Comparison of ENCODE assay signal across 8 cellular contexts in genomic region chr1:13700521-13701273, GRCh38. TPM values are rescaled to one million over a fixed set of nuclear protein-coding genes. Genes with fewer than 3 reads are reported as not detected.
DNase-seq lines count a peak whose midpoint lies in the region; ATAC-seq and TF ChIP-seq lines count a peak whose summit lies in the region.

No MANE protein-coding gene starts in this region.

- H3K9ac ChIP-seq in DND-41 (ENCODE audit: low read depth, low read length) (peak overlapping the region; percentile 70), fibroblast of lung (ENCODE audit: insufficient read depth, low read length) (peak overlapping the region; percentile 71), neural cell (ENCODE audit: low read length) (peak overlapping the region; percentile 72)

- peak; percentile 56; the same call in 2 of the 3 replicates for ATAC-seq in DND-41 (ENCODE audit: insufficient read depth, low read depth)
- peak; percentile 30 for ATAC-seq in GM21619 (IDR thresholded peaks at IDR 0.05; ENCODE audit: unreplicated experiment)
- peak; percentile 54 to 56 for ATAC-seq in activated T-cell treated with anti-CD3 and anti-CD28 coated beads, Interleukin-2, amount 50 U/mL, for 4 hours

- H3K36me3 Mint-ChIP-seq in activated T-cell treated with anti-CD3 and anti-CD28 coated beads, Interleukin-2, amount 50 U/mL, for 4 hours (ENCODE audit: insufficient read depth) = peaks cover 11% of the 10 kb centered on the region

- H3K4me3 ChIP-seq in DND-41 (ENCODE audit: low read depth in 1 of 2, low read length in 2 of 2) = peak overlapping the region; percentile 23 to 70; a peak in 3 of 4 replicates
- H3K4me3 ChIP-seq in fibroblast of lung (replicated peaks in 1 of 4; ENCODE audit: control extremely low read depth in 1 of 4, insufficient read depth in 1 of 4, low read depth in 3 of 4, low read length in 4 of 4) = peak overlapping the region; percentile 45 to 88 (median 68)
- peak overlapping the region; percentile 66 for H3K4me3 ChIP-seq in neural cell (ENCODE audit: low read length)

- no peak for TF ChIP-seq RAD21 in neural cell (conservative IDR thresholded peaks at IDR 0.05)

- H3K27me3 ChIP-seq in DND-41 (ENCODE audit: insufficient read depth, low read length, poor library complexity) (no peaks in the 10 kb centered on the region), fibroblast of lung (ENCODE audit: control insufficient read depth, insufficient read depth, low read length) (no peaks in the 10 kb centered on the region), neural cell (ENCODE audit: insufficient read depth, low read depth, low read length) (no peaks in the 10 kb centered on the region)

- peaks cover 5% of the 10 kb centered on the region for H3K9me3 Mint-ChIP-seq in activated T-cell treated with anti-CD3 and anti-CD28 coated beads, Interleukin-2, amount 50 U/mL, for 4 hours

- H3K4me1 ChIP-seq in DND-41 (ENCODE audit: insufficient read depth, low read length) (peaks cover 22% of the 10 kb centered on the region), fibroblast of lung (ENCODE audit: control insufficient read depth, extremely low read depth, insufficient read depth, low read length) (no peaks in the 10 kb centered on the region)

- H2AFZ ChIP-seq in DND-41 (ENCODE audit: low read depth, low read length) (peak overlapping the region; percentile 80), fibroblast of lung (ENCODE audit: low read length) (peak overlapping the region; percentile 88), neural cell (ENCODE audit: low read depth, low read length) (no peak overlapping the region)

- H3K9me2 ChIP-seq in neural cell (ENCODE audit: insufficient read depth, low read length) = no peaks in the 10 kb centered on the region

- TF ChIP-seq EP300 in neural cell (conservative IDR thresholded peaks at IDR 0.05; ENCODE audit: poor library complexity, severe bottlenecking) = no peak

- H3K27ac ChIP-seq in DND-41 (ENCODE audit: low read length) (peak overlapping the region; percentile 49; the same call in 1 of the 2 replicates), fibroblast of lung (ENCODE audit: insufficient read depth, low read length) (no peak overlapping the region), neural cell (ENCODE audit: low read length) (no peak overlapping the region), substantia nigra (ENCODE audit: low read depth, low read length, poor library complexity, severe bottlenecking) (peak overlapping the region; percentile 56)

- H3K36me3 ChIP-seq in DND-41 (ENCODE audit: insufficient read depth, low read length) = no peaks in the 10 kb centered on the region
- no peaks in the 10 kb centered on the region for H3K36me3 ChIP-seq in fibroblast of lung (ENCODE audit: control insufficient read depth, insufficient read depth, low read length)
- H3K36me3 ChIP-seq in neural cell (ENCODE audit: insufficient read depth, low read length) = no peaks in the 10 kb centered on the region

- no peaks in the 10 kb centered on the region for H3K27me3 Mint-ChIP-seq in activated T-cell treated with anti-CD3 and anti-CD28 coated beads, Interleukin-2, amount 50 U/mL, for 4 hours (ENCODE audit: low read depth)

- no peak for DNase-seq in DND-41
- peak; percentile 25 for DNase-seq in NCI-H1105 (lab: John Stamatoyannopoulos, UW)
- DNase-seq in activated T-cell treated with anti-CD3 and anti-CD28 coated beads, Interleukin-2, amount 50 U/mL, for 4 hours = peak; percentile 43
- DNase-seq in fibroblast of lung (ENCODE audit: low read depth in 2 of 2) = peak; percentile 34 to 46
- DNase-seq in substantia nigra (lab: John Stamatoyannopoulos, UW) = peak in 40 of 49 donors; percentile 11 to 77 (median 46)
- no peak for DNase-seq in NCI-H146 treated with DMSO at 0.1 percent for 48 hours (lab: John Stamatoyannopoulos, UW; ENCODE audit: unreplicated experiment)

- H4K20me1 ChIP-seq in DND-41 (ENCODE audit: insufficient read depth, low read length) (no peaks in the 10 kb centered on the region), fibroblast of lung (ENCODE audit: control insufficient read depth, extremely low read depth, insufficient read depth, low read length) (no peaks in the 10 kb centered on the region), neural cell (ENCODE audit: insufficient read depth) (no peaks in the 10 kb centered on the region)

- peak overlapping the region; percentile 96 for H3K4me3 Mint-ChIP-seq in activated T-cell treated with anti-CD3 and anti-CD28 coated beads, Interleukin-2, amount 50 U/mL, for 4 hours

- TF ChIP-seq CTCF in DND-41 (IDR thresholded peaks at IDR 0.05; ENCODE audit: borderline replicate concordance, extremely low read depth, low read length, poor library complexity, severe bottlenecking) (no peak), fibroblast of lung (conservative IDR thresholded peaks at IDR 0.05 in 1 of 2, IDR thresholded peaks at IDR 0.05 in 1 of 2; ENCODE audit: low read depth in 1 of 2, low read length in 2 of 2) (no peak), neural cell (IDR thresholded peaks at IDR 0.05; ENCODE audit: poor library complexity, severe bottlenecking) (no peak)

- H3K79me2 ChIP-seq in DND-41 (ENCODE audit: insufficient read depth, low read length) (peaks cover 15% of the 10 kb centered on the region; the same call in 1 of the 2 replicates), fibroblast of lung (ENCODE audit: control insufficient read depth, insufficient read depth, low read length) (no peaks in the 10 kb centered on the region), neural cell (replicated peaks; ENCODE audit: insufficient read depth, low read length) (peaks cover 24% of the 10 kb centered on the region)

- peaks cover 53% of the 10 kb centered on the region for H3K4me1 Mint-ChIP-seq in activated T-cell treated with anti-CD3 and anti-CD28 coated beads, Interleukin-2, amount 50 U/mL, for 4 hours (ENCODE audit: low read depth)

- H3F3A ChIP-seq in neural cell (ENCODE audit: insufficient read depth, low read length, poor library complexity, severe bottlenecking) = peaks cover 2% of the 10 kb centered on the region

- H3K9me3 ChIP-seq in DND-41 (ENCODE audit: insufficient read depth, low read length, severe bottlenecking) = no peaks in the 10 kb centered on the region
- H3K9me3 ChIP-seq in fibroblast of lung (ENCODE audit: control insufficient read depth, insufficient read depth, low read depth, low read length) = no peaks in the 10 kb centered on the region
- H3K9me3 ChIP-seq in neural cell (ENCODE audit: low read length) = no peaks in the 10 kb centered on the region

- peak overlapping the region; percentile 76 for H3K4me2 ChIP-seq in DND-41 (ENCODE audit: insufficient read depth, low read length)
- H3K4me2 ChIP-seq in fibroblast of lung (ENCODE audit: extremely low read depth, insufficient read depth, low read length) = peak overlapping the region; percentile 77
- peak overlapping the region; percentile 57 for H3K4me2 ChIP-seq in neural cell (ENCODE audit: low read length)

TF ChIP-seq in neural cell, 6 proteins besides CTCF, POLR2A, EP300 and RAD21:
- TF ChIP-seq MXI1 (conservative IDR thresholded peaks at IDR 0.05; ENCODE audit: poor library complexity, severe bottlenecking) (peak; percentile 53), REST (IDR thresholded peaks at IDR 0.05; ENCODE audit: borderline replicate concordance) (no peak)

RNA-seq across cellular contexts. Expression of gene PRDM2, which starts 0.7 kb away (rescaled TPM):
- total RNA-seq in activated T-cell treated with anti-CD3 and anti-CD28 coated beads, Interleukin-2, amount 50 U/mL, for 4 hours = 10 to 100 TPM; 39.7 to 44.5 (median 43.2) TPM
- total RNA-seq in fibroblast of lung = 7.2 and 9.1 TPM in 2 replicates
- polyA plus RNA-seq in fibroblast of lung = 11.1 and 11.6 TPM in 2 replicates
- 8.5 and 11.5 TPM in 2 replicates for polyA plus RNA-seq in fibroblast of lung (2012)
- 12.7 and 14.9 TPM in 2 replicates for polyA minus RNA-seq in fibroblast of lung (ENCODE audit: low replicate concordance)
- 10.7 TPM in 2 replicates for polyA plus RNA-seq in neural cell
- 31.7 and 43.2 TPM in 2 replicates for polyA minus RNA-seq in neural cell

Comparison
In these comparisons a context has a peak if more than half of its experiments do, and no peak if none do; other contexts are left out.
1. DNase-seq: peak in NCI-H1105 (single experiment), activated T-cell treated with anti-CD3 and anti-CD28 coated beads, Interleukin-2, amount 50 U/mL, for 4 hours (single experiment), fibroblast of lung (2 of 2) and substantia nigra (40 of 49); none in DND-41 (single experiment) and NCI-H146 treated with DMSO at 0.1 percent for 48 hours (single experiment).
2. H3K27ac ChIP-seq: peak in DND-41 (single experiment) and substantia nigra (single experiment); none in fibroblast of lung (single experiment) and neural cell (single experiment).
3. Peak in every context shown above with its lines, with median percentiles within 50 percentile points of each other: ATAC-seq, H3K4me2 ChIP-seq, H3K4me3 ChIP-seq and H3K9ac ChIP-seq.